ENCODE assay signal across 10 cellular contexts in the genomic region with DNA sequence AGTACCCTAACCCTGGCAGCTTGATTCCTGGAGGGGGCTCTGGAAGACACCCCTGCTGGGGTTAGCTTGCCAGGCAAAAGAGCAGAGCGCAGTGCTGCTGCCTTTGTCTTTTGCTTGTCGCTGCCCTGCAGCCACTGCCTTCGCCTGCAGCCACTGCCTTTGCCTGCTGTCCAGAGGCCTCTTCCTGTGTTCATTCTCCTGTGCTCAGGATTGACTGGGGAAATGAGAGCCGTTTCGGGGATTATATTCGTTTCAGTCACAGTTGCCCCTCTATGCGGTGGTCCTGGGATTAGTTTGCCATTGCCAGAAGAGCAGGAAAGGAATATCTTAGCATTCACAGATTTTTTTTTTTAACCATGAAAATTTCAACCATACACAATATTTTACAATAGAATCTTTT.
"Had no signal": no experiment of that assay in that cellular context is flagged by ENCODE, and none has a peak within 500 bp of the region (broad histone marks: within the 10 kb centered on the region; RNA-seq: fewer than 3 reads in every experiment).

No MANE protein-coding gene starts in this region.

- H3K9me3 ChIP-seq: body of pancreas, esophagus muscularis mucosa, tibial artery had no signal

- DNase-seq: amniotic stem cell, body of pancreas, mammary epithelial cell, SHP77, small intestine, T-helper 9 cell, tibial artery had no signal

- H3K27me3 Mint-ChIP-seq: activated naive CD4-positive, alpha-beta T cell treated with anti-CD3 and anti-CD28 coated beads, Interleukin-2, amount 50 U/mL, for 24 hours had no signal

- H3K27ac ChIP-seq: esophagus muscularis mucosa, tibial artery had no signal

- H3K27me3 ChIP-seq: body of pancreas, esophagus muscularis mucosa, tibial artery had no signal

- H3K4me1 ChIP-seq: tibial artery had no signal

- H3K4me3 ChIP-seq: body of pancreas, esophagus muscularis mucosa, tibial artery had no signal

- H3K9me3 Mint-ChIP-seq: activated naive CD4-positive, alpha-beta T cell treated with anti-CD3 and anti-CD28 coated beads, Interleukin-2, amount 50 U/mL, for 24 hours; activated T-helper 2 cell treated with anti-CD3 and anti-CD28 coated beads, Interferon-gamma antibody, Interleukin-2, Interleukin-4, amounts not matched to agents 10 μg/mL and 5 μg/mL and 100 μg/mL, durations not matched to agents 14 hours and 24 hours and 36 hours had no signal
